ENCODE assay signal across 8 cellular contexts in the genomic region with DNA sequence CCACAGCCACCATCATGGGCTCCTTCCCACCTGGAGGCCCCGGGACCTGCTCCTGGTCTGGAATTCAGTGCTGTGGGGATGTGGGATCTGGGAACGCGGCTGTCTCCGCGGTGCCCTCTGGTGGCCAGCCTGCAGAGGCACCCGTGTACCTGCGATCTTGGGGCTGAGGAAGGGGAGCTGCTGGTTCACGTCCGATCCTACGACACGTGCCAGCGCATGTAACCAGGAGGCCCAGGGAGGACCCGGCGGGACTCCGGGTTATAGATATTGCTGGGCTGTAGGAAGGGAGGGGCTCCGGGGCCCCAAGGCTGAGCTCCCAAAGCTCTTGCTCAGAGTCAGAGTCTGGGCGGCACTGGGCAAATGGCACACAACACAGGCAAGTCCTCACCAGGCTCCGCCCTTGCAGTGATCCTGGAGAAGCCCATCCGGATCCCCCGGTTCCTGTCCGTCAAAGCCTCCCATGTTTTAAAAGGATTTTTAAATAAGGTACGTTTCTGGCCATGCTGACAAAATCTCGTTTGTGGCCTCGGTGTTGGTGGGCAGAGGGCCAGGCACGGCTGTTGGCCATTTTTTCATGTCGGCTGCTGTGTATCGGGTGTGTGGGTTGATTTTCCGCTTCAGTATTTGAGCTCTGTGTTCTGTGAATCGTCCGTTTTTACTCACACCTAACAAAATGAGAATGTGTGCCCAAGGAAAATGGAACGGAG. TPM values are rescaled to one million over a fixed set of nuclear protein-coding genes. Genes with fewer than 3 reads are reported as not detected.
DNase-seq lines count a peak whose midpoint lies in the region; ATAC-seq and TF ChIP-seq lines count a peak whose summit lies in the region.

No MANE protein-coding gene starts in this region.

- H3K36me3 ChIP-seq in ACC112 (ENCODE audit: insufficient read depth, low read length): no peaks in the 10 kb centered on the region
- H3K36me3 ChIP-seq in mucosa of rectum (ENCODE audit: control insufficient read depth in 2 of 2, insufficient read depth in 2 of 2, low read length in 2 of 2): peaks cover 15 to 18% of the 10 kb centered on the region in 2 donors
- H3K36me3 ChIP-seq in upper lobe of right lung: peaks cover 6% of the 10 kb centered on the region

- DNase-seq in NCI-H2171 treated with DMSO at 0.1 percent for 48 hours (lab: John Stamatoyannopoulos, UW) (peak; percentile 74), erythroblast (lab: John Stamatoyannopoulos, UW) (peak; percentile 20 to 57), upper lobe of right lung (no peak), AML-193 (lab: John Stamatoyannopoulos, UW) (no peak)
- DNase-seq in activated CD4-positive, alpha-beta memory T cell treated with anti-CD3 and anti-CD28 coated beads for 36 hours: peak; percentile 57

- H3K9me3 ChIP-seq in mucosa of rectum (ENCODE audit: control insufficient read depth in 2 of 2, low read length in 2 of 2): no peaks in the 10 kb centered on the region
- no peaks in the 10 kb centered on the region for H3K9me3 ChIP-seq in upper lobe of right lung

- peak overlapping the region in 1 of 2 donors; percentile 18 for H3K9ac ChIP-seq in mucosa of rectum (ENCODE audit: low read depth in 1 of 2, low read length in 2 of 2)

- peak; percentile 63 for ATAC-seq in upper lobe of right lung

- H3K4me3 Mint-ChIP-seq in activated CD4-positive, alpha-beta memory T cell treated with anti-CD3 and anti-CD28 coated beads for 36 hours: peak overlapping the region; percentile 60

- H2AFZ ChIP-seq in ACC112 (ENCODE audit: low read length, unreplicated experiment): peak overlapping the region; percentile 97

- POLR2A ChIA-PET in activated CD4-positive, alpha-beta memory T cell treated with anti-CD3 and anti-CD28 coated beads for 36 hours (lab: Charles Lee): interaction anchor here (1.0 kb wide), 1 partner anchor 21 kb away, joined by 3 read pairs; a partner anchor contains a TSS

- peak; percentile 90 for TF ChIP-seq CTCF in GM12872 (IDR thresholded peaks at IDR 0.05; ENCODE audit: insufficient read depth, low read depth, low read length)
- peak; percentile 77 for TF ChIP-seq CTCF in upper lobe of right lung (IDR thresholded peaks at IDR 0.05)

- H3K27ac ChIP-seq in ACC112 (ENCODE audit: low read depth, low read length): no peak overlapping the region
- H3K27ac ChIP-seq in mucosa of rectum (ENCODE audit: low read depth in 2 of 2, low read length in 2 of 2): no peak overlapping the region
- H3K27ac ChIP-seq in upper lobe of right lung: no peak overlapping the region

- intact Hi-C loops in activated CD4-positive, alpha-beta memory T cell treated with anti-CD3 and anti-CD28 coated beads for 36 hours (cut with micrococcal nuclease): no loop called here
- intact Hi-C loops in upper lobe of right lung (cut with DNase I): no loop called here

- H3K4me1 Mint-ChIP-seq in activated CD4-positive, alpha-beta memory T cell treated with anti-CD3 and anti-CD28 coated beads for 36 hours (ENCODE audit: low read depth): peaks cover 2% of the 10 kb centered on the region

- H3K36me3 Mint-ChIP-seq in activated CD4-positive, alpha-beta memory T cell treated with anti-CD3 and anti-CD28 coated beads for 36 hours: peaks cover 2% of the 10 kb centered on the region

- no peaks in the 10 kb centered on the region for H3K9me3 Mint-ChIP-seq in activated CD4-positive, alpha-beta memory T cell treated with anti-CD3 and anti-CD28 coated beads for 36 hours

- no peaks in the 10 kb centered on the region for H3K79me2 ChIP-seq in ACC112 (ENCODE audit: control insufficient read depth, insufficient read depth, low read length, unreplicated experiment)

- H3K27me3 ChIP-seq in ACC112 (ENCODE audit: insufficient read depth, low read length) (no peaks in the 10 kb centered on the region), mucosa of rectum (ENCODE audit: control insufficient read depth in 2 of 2, insufficient read depth in 2 of 2, low read length in 2 of 2) (no peaks in the 10 kb centered on the region), upper lobe of right lung (no peaks in the 10 kb centered on the region)

- no peaks in the 10 kb centered on the region for H3K4me1 ChIP-seq in ACC112 (ENCODE audit: control insufficient read depth, insufficient read depth, low read length, unreplicated experiment)
- no peaks in the 10 kb centered on the region for H3K4me1 ChIP-seq in mucosa of rectum (ENCODE audit: control insufficient read depth in 2 of 2, insufficient read depth in 2 of 2, low read length in 2 of 2)
- no peaks in the 10 kb centered on the region for H3K4me1 ChIP-seq in upper lobe of right lung

- CTCF ChIA-PET in activated CD4-positive, alpha-beta memory T cell treated with anti-CD3 and anti-CD28 coated beads for 36 hours (lab: Charles Lee): interaction anchor here (0.6 to 3.2 kb wide), 34 partner anchors 9 to 409 kb away, joined by 3 to 18 read pairs (median 5); a partner anchor contains a TSS

- TF ChIP-seq POLR2A in erythroblast (IDR thresholded peaks at IDR 0.05; ENCODE audit: low read length): no peak

- no peaks in the 10 kb centered on the region for H3K27me3 Mint-ChIP-seq in activated CD4-positive, alpha-beta memory T cell treated with anti-CD3 and anti-CD28 coated beads for 36 hours

- H3K27ac Mint-ChIP-seq in activated CD4-positive, alpha-beta memory T cell treated with anti-CD3 and anti-CD28 coated beads for 36 hours: peak overlapping the region; percentile 46

- peak overlapping the region; percentile 74 for H3K4me3 ChIP-seq in ACC112 (ENCODE audit: low read depth, low read length)
- peak overlapping the region; percentile 29 to 52 for H3K4me3 ChIP-seq in mucosa of rectum (ENCODE audit: low read length in 2 of 2)
- H3K4me3 ChIP-seq in upper lobe of right lung: peak overlapping the region; percentile 19

RNA-seq across cellular contexts. Expression of a gene that starts 20.1 kb away (rescaled TPM):
- total RNA-seq in activated CD4-positive, alpha-beta memory T cell treated with anti-CD3 and anti-CD28 coated beads for 36 hours: 10 to 100 TPM; 64.9 to 69.8 TPM
- total RNA-seq in upper lobe of right lung: 55.3 TPM

RNA-seq across cellular contexts. Expression of a gene that starts 53.6 kb away (rescaled TPM):
- 10 to 100 TPM; 28.3 to 28.9 TPM for total RNA-seq in activated CD4-positive, alpha-beta memory T cell treated with anti-CD3 and anti-CD28 coated beads for 36 hours
- 89.6 TPM for total RNA-seq in upper lobe of right lung

Comparison
In these comparisons a context has a peak if more than half of its experiments do, and no peak if none do; other contexts are left out.
1. H3K4me3 ChIP-seq: peak in every context shown above with its lines; median percentile 74 in ACC112; 40 in mucosa of rectum; 19 in upper lobe of right lung.
2. DNase-seq: peak in NCI-H2171 treated with DMSO at 0.1 percent for 48 hours (single experiment), activated CD4-positive, alpha-beta memory T cell treated with anti-CD3 and anti-CD28 coated beads for 36 hours (single experiment) and erythroblast (2 of 2); none in upper lobe of right lung (single experiment) and AML-193 (0 of 2).